In the genomic region with DNA sequence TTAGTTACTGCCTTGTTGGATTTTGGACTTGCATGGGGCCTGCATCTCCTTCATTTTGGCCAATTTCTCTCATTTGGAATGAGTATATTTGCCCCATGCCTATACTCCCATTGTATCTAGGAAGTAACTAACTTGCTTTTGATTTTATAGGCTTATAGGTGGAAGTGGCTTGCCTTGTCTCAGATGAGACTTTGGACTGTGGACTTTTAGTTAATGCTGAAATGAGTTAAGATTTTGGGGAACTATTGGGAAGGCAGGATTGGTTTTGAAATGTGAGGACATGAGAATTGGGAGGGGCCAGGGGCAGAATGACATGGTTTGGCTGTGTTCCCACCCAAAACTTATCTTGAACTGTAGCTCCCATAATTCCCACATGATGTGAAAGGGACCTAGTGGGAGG, we compare ENCODE assay signal across 3 cellular contexts.
"Had no signal": no experiment of that assay in that cellular context is flagged by ENCODE, and none has a peak within 500 bp of the region (broad histone marks: within the 10 kb centered on the region; RNA-seq: fewer than 3 reads in every experiment).

No MANE protein-coding gene starts in this region.

- ATAC-seq: GM12878 had no signal

- H3K4me3 ChIP-seq: GM12878 had no signal

- DNase-seq: GDM1, GF-D8 had no signal
